In genomic region chr12:121130866-121131373, GRCh38 we compare ENCODE assay signal across 18 cellular contexts. TPM values are rescaled to one million over a fixed set of nuclear protein-coding genes. Genes with fewer than 3 reads are reported as not detected.
DNase-seq lines count a peak whose midpoint lies in the region; ATAC-seq and TF ChIP-seq lines count a peak whose summit lies in the region.
"Had no signal": no experiment of that assay in that cellular context is flagged by ENCODE, and none has a peak within 500 bp of the region (broad histone marks: within the 10 kb centered on the region; RNA-seq: fewer than 3 reads in every experiment).

No MANE protein-coding gene starts in this region.

- H3K9me3 ChIP-seq in suprapubic skin: no peaks in the 10 kb centered on the region
- H3K9me3 ChIP-seq: prostate gland had no signal

- TF ChIP-seq POLR2A in suprapubic skin (IDR thresholded peaks at IDR 0.05): no peak

- peaks cover 72% of the 10 kb centered on the region for H3K4me1 ChIP-seq in suprapubic skin
- H3K4me1 ChIP-seq: prostate gland had no signal

- TF ChIP-seq EP300 in suprapubic skin (IDR thresholded peaks at IDR 0.05): no peak

- H3K9me3 Mint-ChIP-seq in T-helper 2 cell treated with Interferon-gamma antibody and Interleukin-4, amounts not matched to agents 5 μg/mL and 100 μg/mL, for 36 hours: peaks cover 3% of the 10 kb centered on the region
- no peaks in the 10 kb centered on the region for H3K9me3 Mint-ChIP-seq in T-cell
- no peaks in the 10 kb centered on the region for H3K9me3 Mint-ChIP-seq in central memory CD8-positive, alpha-beta T cell
- H3K9me3 Mint-ChIP-seq: type B pancreatic cell had no signal

- peak overlapping the region; percentile 92 for H3K27ac ChIP-seq in suprapubic skin
- H3K27ac ChIP-seq: HL-60, prostate gland had no signal

- peaks cover 10% of the 10 kb centered on the region for H3K36me3 Mint-ChIP-seq in T-helper 2 cell treated with Interferon-gamma antibody and Interleukin-4, amounts not matched to agents 5 μg/mL and 100 μg/mL, for 36 hours (ENCODE audit: low read depth)
- no peaks in the 10 kb centered on the region for H3K36me3 Mint-ChIP-seq in T-cell
- H3K36me3 Mint-ChIP-seq in central memory CD8-positive, alpha-beta T cell (ENCODE audit: insufficient read depth): peaks cover 8% of the 10 kb centered on the region
- H3K36me3 Mint-ChIP-seq: type B pancreatic cell had no signal

- no peak for DNase-seq in T-helper 2 cell treated with Interferon-gamma antibody and Interleukin-4, amounts not matched to agents 5 μg/mL and 100 μg/mL, for 36 hours (ENCODE audit: low spot score)
- DNase-seq in T-helper 2 cell (no peak), T-cell (no peak), suprapubic skin (ENCODE audit: low spot score in 2 of 2) (no peak), NCI-H82 treated with DMSO at 0.1 percent for 48 hours (lab: John Stamatoyannopoulos, UW; ENCODE audit: unreplicated experiment) (no peak), amygdala (lab: John Stamatoyannopoulos, UW) (no peak), NCI-H774 (lab: John Stamatoyannopoulos, UW) (no peak)
- DNase-seq in central memory CD8-positive, alpha-beta T cell (ENCODE audit: low spot score in 2 of 2): no peak
- DNase-seq: activated T-cell treated with anti-CD3 and anti-CD28 coated beads, Interleukin-2, amount 50 U/mL, for 48 hours; GDM1; MM.1S; NCI-H1436; NCI-H526; stimulated activated naive B cell treated with anti-CD40 and anti-IgM and Interleukin-4, amounts not matched to agents 10 μg/mL and 1 μg/mL and 100 μg/mL, for 72 hours; SW 1271 had no signal

- CTCF ChIA-PET in T-cell (lab: Charles Lee): no interaction called here

- H3K36me3 ChIP-seq in suprapubic skin: no peaks in the 10 kb centered on the region
- H3K36me3 ChIP-seq: prostate gland had no signal

- H3K4me3 ChIP-seq in suprapubic skin: no peak overlapping the region
- H3K4me3 ChIP-seq: prostate gland had no signal

- whole genome bisulfite sequencing in suprapubic skin: 97% methylated on average over 6 of the region's 6 CpGs

- no peak for TF ChIP-seq CTCF in suprapubic skin (IDR thresholded peaks at IDR 0.05)

- H3K27me3 ChIP-seq in suprapubic skin: no peaks in the 10 kb centered on the region

- ATAC-seq in T-cell (replicated peaks in 1 of 4): no peak
- ATAC-seq in central memory CD8-positive, alpha-beta T cell (replicated peaks; ENCODE audit: extremely low read depth, poor library complexity, severe bottlenecking): no peak
- ATAC-seq: stimulated activated naive B cell treated with anti-CD40 and anti-IgM and Interleukin-4, amounts not matched to agents 10 μg/mL and 1 μg/mL and 100 μg/mL, for 72 hours had no signal

- H3K27me3 Mint-ChIP-seq in T-helper 2 cell treated with Interferon-gamma antibody and Interleukin-4, amounts not matched to agents 5 μg/mL and 100 μg/mL, for 36 hours (ENCODE audit: low read depth): no peaks in the 10 kb centered on the region
- no peaks in the 10 kb centered on the region for H3K27me3 Mint-ChIP-seq in T-cell
- no peaks in the 10 kb centered on the region for H3K27me3 Mint-ChIP-seq in central memory CD8-positive, alpha-beta T cell
- H3K27me3 Mint-ChIP-seq: stimulated activated naive B cell treated with anti-CD40 and anti-IgM and Interleukin-4, amounts not matched to agents 10 μg/mL and 1 μg/mL and 100 μg/mL, for 72 hours had no signal

- peaks cover 69% of the 10 kb centered on the region for H3K4me1 Mint-ChIP-seq in T-helper 2 cell treated with Interferon-gamma antibody and Interleukin-4, amounts not matched to agents 5 μg/mL and 100 μg/mL, for 36 hours (ENCODE audit: low read depth)
- peaks cover 75 to 82% (median 77%) of the 10 kb centered on the region in 3 donors for H3K4me1 Mint-ChIP-seq in T-cell
- peaks cover 68% of the 10 kb centered on the region for H3K4me1 Mint-ChIP-seq in central memory CD8-positive, alpha-beta T cell

- H3K4me3 Mint-ChIP-seq in T-helper 2 cell treated with Interferon-gamma antibody and Interleukin-4, amounts not matched to agents 5 μg/mL and 100 μg/mL, for 36 hours: no peak overlapping the region
- H3K4me3 Mint-ChIP-seq in T-cell: peak overlapping the region in 2 of 3 donors; percentile 29 to 87
- no peak overlapping the region for H3K4me3 Mint-ChIP-seq in central memory CD8-positive, alpha-beta T cell
- H3K4me3 Mint-ChIP-seq: stimulated activated naive B cell treated with anti-CD40 and anti-IgM and Interleukin-4, amounts not matched to agents 10 μg/mL and 1 μg/mL and 100 μg/mL, for 72 hours; type B pancreatic cell had no signal

- POLR2A ChIA-PET in T-cell (lab: Charles Lee): interaction anchor here in 1 of 2 donors (0.6 kb wide), 1 partner anchor 478 kb away, joined by 3 read pairs; no protein-coding TSS in a partner anchor

- peak overlapping the region; percentile 11 for H3K27ac Mint-ChIP-seq in T-helper 2 cell treated with Interferon-gamma antibody and Interleukin-4, amounts not matched to agents 5 μg/mL and 100 μg/mL, for 36 hours
- H3K27ac Mint-ChIP-seq in T-cell: peak overlapping the region; percentile 68 to 86
- H3K27ac Mint-ChIP-seq in central memory CD8-positive, alpha-beta T cell (ENCODE audit: low read depth): peak overlapping the region; percentile 57
- H3K27ac Mint-ChIP-seq: type B pancreatic cell had no signal

RNA-seq across cellular contexts. Expression of gene P2RX7, which starts 1.8 kb away (rescaled TPM):
- 10 to 100 TPM in 1 of 5 donors, 1 to 10 TPM in 4; 4.6 to 11.0 (median 6.9) TPM for total RNA-seq in T-cell
- total RNA-seq in suprapubic skin: 10 to 100 TPM; 14.0 to 65.7 (median 19.2) TPM

Comparison
In these comparisons a context has a peak if more than half of its experiments do, and no peak if none do; other contexts are left out.
1. H3K27ac Mint-ChIP-seq: peak in every context shown above with its lines; median percentile 77 in T-cell; 57 in central memory CD8-positive, alpha-beta T cell; 11 in T-helper 2 cell treated with Interferon-gamma antibody and Interleukin-4, amounts not matched to agents 5 μg/mL and 100 μg/mL, for 36 hours.
2. H3K4me3 Mint-ChIP-seq: peak in T-cell (2 of 3); none in T-helper 2 cell treated with Interferon-gamma antibody and Interleukin-4, amounts not matched to agents 5 μg/mL and 100 μg/mL, for 36 hours (single experiment) and central memory CD8-positive, alpha-beta T cell (single experiment).